17 cellular contexts compared by ENCODE assay signal in the genomic region with DNA sequence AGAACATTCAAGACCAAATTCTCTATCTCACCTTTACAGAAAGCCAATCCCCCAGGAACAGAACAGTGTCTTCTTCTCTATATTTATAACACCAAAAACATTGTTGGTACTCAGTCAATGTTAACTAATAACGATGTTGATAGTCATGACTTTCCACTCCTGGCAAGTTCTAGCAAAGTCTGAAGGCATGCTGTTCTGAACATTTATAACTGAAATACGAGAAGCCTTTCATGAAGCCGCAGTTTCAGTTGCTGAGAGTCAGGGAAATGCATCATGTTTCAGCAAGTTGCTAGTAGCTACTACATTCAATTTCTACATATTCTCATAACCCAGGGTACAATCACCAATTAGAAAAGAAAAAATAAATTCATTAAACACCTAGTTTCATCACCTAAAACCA.
DNase-seq lines count a peak whose midpoint lies in the region; ATAC-seq, FAIRE-seq and TF ChIP-seq lines count a peak whose summit lies in the region.
"Had no signal": no experiment of that assay in that cellular context is flagged by ENCODE, and none has a peak within 500 bp of the region (broad histone marks: within the 10 kb centered on the region; RNA-seq: fewer than 3 reads in every experiment).

No MANE protein-coding gene starts in this region.

- H2BK15ac ChIP-seq in IMR-90 (ENCODE audit: low read depth, low read length), result no peak overlapping the region

- no peak overlapping the region for H3K23ac ChIP-seq in IMR-90 (ENCODE audit: low read depth, low read length)

- TF ChIP-seq RAD21 in IMR-90 (IDR thresholded peaks at IDR 0.05; ENCODE audit: low read length), result no peak

- intact Hi-C loops in IMR-90 (cut with micrococcal nuclease), result no loop called here

- H3K27me3 ChIP-seq in IMR-90 (ENCODE audit: control insufficient read depth, insufficient read depth, low read length) (no peaks in the 10 kb centered on the region), brain microvascular endothelial cell (replicated peaks) (no peaks in the 10 kb centered on the region), HAP-1 (ENCODE audit: low read depth) (0 out of 2 replicates have a peak, but pooled peaks cover under 1% of the 10 kb centered on the region)
- H3K27me3 ChIP-seq: heart right ventricle, tibial artery had no signal

- no peak overlapping the region for H2AK5ac ChIP-seq in IMR-90 (ENCODE audit: low read depth, low read length)

- no peak overlapping the region for H2BK20ac ChIP-seq in IMR-90 (ENCODE audit: low read depth, low read length)

- no peak overlapping the region for H2BK120ac ChIP-seq in IMR-90 (ENCODE audit: low read depth, low read length)

- H2BK5ac ChIP-seq in IMR-90 (ENCODE audit: low read depth, low read length, poor library complexity, severe bottlenecking), result no peak overlapping the region

- TF ChIP-seq POLR2A in IMR-90 (IDR thresholded peaks at IDR 0.05; ENCODE audit: low read depth, low read length), result no peak

- CTCF ChIA-PET in IMR-90 (lab: Yijun Ruan, JAX), result interaction anchor here (1.0 kb wide), 1 partner anchor 11 kb away, joined by 3 read pairs; no protein-coding TSS in a partner anchor

- H3K4me3 Mint-ChIP-seq in mesothelial cell of epicardium (no peak overlapping the region), glutamatergic neuron (ENCODE audit: unreplicated experiment) (no peak overlapping the region)
- H3K4me3 Mint-ChIP-seq: CD14-positive monocyte, WTC11 had no signal

- in situ Hi-C loops in IMR-90 (cut with MboI; ENCODE audit: low sequenced_read_pairs), result no loop called here
- in situ Hi-C loops in brain microvascular endothelial cell (cut with HindIII; ENCODE audit: low pct_ligation_motif_present, low sequenced_read_pairs), result no loop called here
- in situ Hi-C loops in HAP-1 (cut with MboI; ENCODE audit: low sequenced_read_pairs), result no loop called here

- H3K27ac ChIP-seq in IMR-90 (ENCODE audit: insufficient read depth, low read length), result no peak overlapping the region
- no peak overlapping the region for H3K27ac ChIP-seq in brain microvascular endothelial cell
- H3K27ac ChIP-seq: heart right ventricle, tibial artery had no signal

- no peak overlapping the region for H3K18ac ChIP-seq in IMR-90 (ENCODE audit: low read depth, low read length)

- H3K4me2 ChIP-seq in IMR-90 (ENCODE audit: low read depth, low read length), result no peak overlapping the region

- H3K9me3 ChIP-seq in IMR-90 (ENCODE audit: control insufficient read depth, insufficient read depth, low read length) (no peaks in the 10 kb centered on the region), HAP-1 (no peaks in the 10 kb centered on the region)
- H3K9me3 ChIP-seq: heart right ventricle, tibial artery had no signal

- no peak overlapping the region for H2AK9ac ChIP-seq in IMR-90 (replicated peaks; ENCODE audit: low read depth, low read length, poor library complexity)

- H2AFZ ChIP-seq in IMR-90 (replicated peaks; ENCODE audit: low read length, poor library complexity), result no peak overlapping the region

- no peaks in the 10 kb centered on the region for H3K9me1 ChIP-seq in IMR-90 (ENCODE audit: insufficient read depth, low read length)

- H3K9me3 Mint-ChIP-seq in mesothelial cell of epicardium (peaks cover 9% of the 10 kb centered on the region), glutamatergic neuron (ENCODE audit: unreplicated experiment) (peaks cover 2% of the 10 kb centered on the region)
- H3K9me3 Mint-ChIP-seq: CD14-positive monocyte had no signal

- H3K56ac ChIP-seq in IMR-90 (ENCODE audit: extremely low read depth, insufficient read depth, low read length), result no peak overlapping the region

- H4K8ac ChIP-seq in IMR-90 (ENCODE audit: low read depth in 2 of 2, low read length in 2 of 2), result no peak overlapping the region

- H3K4me3 ChIP-seq in IMR-90 (ENCODE audit: insufficient read depth, low read depth, low read length), result no peak overlapping the region
- no peak overlapping the region for H3K4me3 ChIP-seq in brain microvascular endothelial cell (ENCODE audit: low read depth, low read length)
- no peak overlapping the region for H3K4me3 ChIP-seq in HAP-1
- H3K4me3 ChIP-seq: heart right ventricle, tibial artery had no signal

- no peak overlapping the region for H4K5ac ChIP-seq in IMR-90 (ENCODE audit: low read depth, low read length)

- H3K79me1 ChIP-seq in IMR-90 (ENCODE audit: low read depth in 1 of 2, low read length in 2 of 2), result no peaks in the 10 kb centered on the region

- dilution Hi-C loops in IMR-90 (cut with HindIII; ENCODE audit: low sequenced_read_pairs, unreplicated experiment), result no loop called here

- POLR2A ChIA-PET in IMR-90 (lab: Charles Lee; ENCODE audit: unreplicated experiment), result no interaction called here

- no peaks in the 10 kb centered on the region for H3K27me3 Mint-ChIP-seq in mesothelial cell of epicardium (ENCODE audit: low read depth)
- no peaks in the 10 kb centered on the region for H3K27me3 Mint-ChIP-seq in glutamatergic neuron (ENCODE audit: unreplicated experiment)

- no peaks in the 10 kb centered on the region for H3K36me3 ChIP-seq in IMR-90 (ENCODE audit: control insufficient read depth, insufficient read depth, low read length)
- no peaks in the 10 kb centered on the region for H3K36me3 ChIP-seq in brain microvascular endothelial cell (replicated peaks)
- no peaks in the 10 kb centered on the region for H3K36me3 ChIP-seq in HAP-1 (replicated peaks)
- H3K36me3 ChIP-seq: heart right ventricle, tibial artery had no signal

- H4K91ac ChIP-seq in IMR-90 (ENCODE audit: insufficient read depth, low read depth, low read length), result no peak overlapping the region

- H3K14ac ChIP-seq in IMR-90 (replicated peaks; ENCODE audit: low read depth, low read length), result no peak overlapping the region

- H3K36me3 Mint-ChIP-seq in mesothelial cell of epicardium (peaks cover 8% of the 10 kb centered on the region), glutamatergic neuron (ENCODE audit: unreplicated experiment) (no peaks in the 10 kb centered on the region)

- H3K27ac Mint-ChIP-seq in mesothelial cell of epicardium (peak overlapping the region; percentile 94), glutamatergic neuron (ENCODE audit: unreplicated experiment) (no peak overlapping the region)
- H3K27ac Mint-ChIP-seq: CD14-positive monocyte, WTC11 had no signal

- DNase-seq in AG08396 (ENCODE audit: low spot score) (peak; percentile 7), IMR-90 (peak; percentile 25), brain microvascular endothelial cell (peak; percentile 51), mesothelial cell of epicardium (ENCODE audit: low spot score in 2 of 2, unreplicated experiment in 2 of 2) (no peak), HAP-1 (ENCODE audit: low spot score in 2 of 2) (no peak), glutamatergic neuron (no peak), D721Med (ENCODE audit: insufficient read length, low spot score) (no peak), KG1 (lab: John Stamatoyannopoulos, UW) (no peak)
- DNase-seq: activated T-cell treated with anti-CD3 and anti-CD28 coated beads, Interleukin-2, amount 50 U/mL, for 48 hours; HCEC 1CT; heart right ventricle; NCI-H524 treated with DMSO at 0.1 percent for 48 hours; right cardiac atrium; SHP77; tibial artery had no signal

- ATAC-seq in IMR-90 (ENCODE audit: low read depth), result no peak
- ATAC-seq: heart right ventricle, right cardiac atrium, WTC11 had no signal

- H3K9ac ChIP-seq in IMR-90 (ENCODE audit: low read depth, low read length), result no peak overlapping the region

- no peaks in the 10 kb centered on the region for H4K20me1 ChIP-seq in IMR-90 (ENCODE audit: insufficient read depth, low read length)

- BruUV-seq in IMR-90 (replicated peaks; lab: Mats Ljungman, UMichigan), result no TSS peak

- TF ChIP-seq CTCF in IMR-90 (conservative IDR thresholded peaks at IDR 0.05; ENCODE audit: low read depth, low read length) (no peak), brain microvascular endothelial cell (IDR thresholded peaks at IDR 0.05; ENCODE audit: low read depth, low read length, missing control alignments) (no peak), mesothelial cell of epicardium (IDR thresholded peaks at IDR 0.05; ENCODE audit: unreplicated experiment) (no peak), glutamatergic neuron (IDR thresholded peaks at IDR 0.05; ENCODE audit: partially characterized antibody, unreplicated experiment) (no peak), D721Med (IDR thresholded peaks at IDR 0.05; ENCODE audit: insufficient read depth, missing control alignments) (no peak)

- FAIRE-seq in D721Med (lab: Jason Lieb, UNC), result no peak

- no peak overlapping the region for H3K4ac ChIP-seq in IMR-90 (ENCODE audit: low read depth, low read length)

- H3K4me1 ChIP-seq in IMR-90 (ENCODE audit: control insufficient read depth, insufficient read depth, low read length), result no peaks in the 10 kb centered on the region
- H3K4me1 ChIP-seq in HAP-1, result no peaks in the 10 kb centered on the region

- no CpG with 5 or more reads among the region's 3 CpGs for WGBS in IMR-90 (ENCODE audit: extremely low coverage in 2 of 2, insufficient read length in 1 of 2), 2 experiments

- H3K4me1 Mint-ChIP-seq in mesothelial cell of epicardium, result peaks cover 33% of the 10 kb centered on the region
- peaks cover 7% of the 10 kb centered on the region for H3K4me1 Mint-ChIP-seq in glutamatergic neuron (ENCODE audit: low read depth, unreplicated experiment)

TF ChIP-seq in IMR-90, 13 proteins besides CTCF, POLR2A, EP300 and RAD21 (continues in another document):
- TF ChIP-seq, protein P1, sequence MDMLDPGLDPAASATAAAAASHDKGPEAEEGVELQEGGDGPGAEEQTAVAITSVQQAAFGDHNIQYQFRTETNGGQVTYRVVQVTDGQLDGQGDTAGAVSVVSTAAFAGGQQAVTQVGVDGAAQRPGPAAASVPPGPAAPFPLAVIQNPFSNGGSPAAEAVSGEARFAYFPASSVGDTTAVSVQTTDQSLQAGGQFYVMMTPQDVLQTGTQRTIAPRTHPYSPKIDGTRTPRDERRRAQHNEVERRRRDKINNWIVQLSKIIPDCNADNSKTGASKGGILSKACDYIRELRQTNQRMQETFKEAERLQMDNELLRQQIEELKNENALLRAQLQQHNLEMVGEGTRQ (IDR thresholded peaks at IDR 0.05; ENCODE audit: low read depth, low read length), result no peak
- no peak for TF ChIP-seq RFX5 (IDR thresholded peaks at IDR 0.05; ENCODE audit: low read depth, low read length)
- TF ChIP-seq MAZ (IDR thresholded peaks at IDR 0.05; ENCODE audit: borderline replicate concordance, low read depth, low read length), result no peak
- TF ChIP-seq CEBPB (IDR thresholded peaks at IDR 0.05; ENCODE audit: low read depth, low read length), result no peak
- no peak for TF ChIP-seq NFE2L2 (IDR thresholded peaks at IDR 0.05; ENCODE audit: low read depth, low read length)
- TF ChIP-seq CHD1 (IDR thresholded peaks at IDR 0.05; ENCODE audit: low read depth, low read length), result no peak
- TF ChIP-seq MAFK (IDR thresholded peaks at IDR 0.05; ENCODE audit: low read depth, low read length), result no peak
- no peak for TF ChIP-seq BHLHE40 (IDR thresholded peaks at IDR 0.05; ENCODE audit: low read depth, low read length)
- TF ChIP-seq FOS (IDR thresholded peaks at IDR 0.05; ENCODE audit: low read depth, low read length), result no peak
- no peak for TF ChIP-seq MXI1 (IDR thresholded peaks at IDR 0.05; ENCODE audit: borderline replicate concordance, low read depth, low read length)

Comparison
In these comparisons a context has a peak if more than half of its experiments do, and no peak if none do; other contexts are left out.
1. DNase-seq: peak in AG08396 (single experiment), IMR-90 (single experiment) and brain microvascular endothelial cell (single experiment); none in mesothelial cell of epicardium (0 of 2), HAP-1 (0 of 2), glutamatergic neuron (single experiment), D721Med (single experiment) and KG1 (single experiment).